1 cellular context compared by ENCODE assay signal in the genomic region with DNA sequence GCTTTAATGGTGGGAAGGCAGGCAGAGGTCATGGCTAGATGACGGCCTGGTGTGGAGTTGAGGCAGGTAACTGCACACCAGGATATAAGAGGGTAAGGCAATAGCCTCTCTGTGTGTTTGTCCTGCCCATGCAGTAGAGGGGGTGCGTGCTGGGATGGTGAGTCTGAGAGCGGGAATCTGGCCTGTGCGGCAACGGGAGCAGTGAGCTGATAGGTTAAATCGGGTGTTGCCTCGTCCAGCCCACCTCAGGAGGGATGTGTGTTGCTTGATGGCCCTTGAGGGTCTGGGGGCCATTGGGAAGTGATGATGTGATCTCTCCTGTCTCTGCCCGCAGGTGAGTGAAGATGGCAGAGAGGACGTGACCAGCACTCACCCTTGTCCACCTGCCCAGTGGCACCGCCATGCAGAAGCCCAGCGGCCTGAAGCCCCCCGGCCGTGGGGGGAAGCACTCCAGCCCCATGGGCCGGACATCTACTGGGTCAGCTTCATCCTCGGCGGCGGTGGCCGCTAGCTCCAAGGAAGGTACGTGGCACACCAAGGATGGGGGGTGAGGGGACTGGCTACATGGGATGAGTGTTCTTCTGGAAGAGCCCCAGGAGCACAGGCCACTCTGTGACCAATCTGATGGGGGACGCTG.
TF ChIP-seq lines count a peak whose summit lies in the region.

No MANE protein-coding gene starts in this region.

TF ChIP-seq in IMR-90, 13 proteins besides CTCF, POLR2A, EP300 and RAD21:
- no peak for TF ChIP-seq MAZ (IDR thresholded peaks at IDR 0.05; ENCODE audit: borderline replicate concordance, low read depth, low read length)
- TF ChIP-seq FOS (IDR thresholded peaks at IDR 0.05; ENCODE audit: low read depth, low read length) = no peak
- TF ChIP-seq RFX5 (IDR thresholded peaks at IDR 0.05; ENCODE audit: low read depth, low read length) = no peak
- TF ChIP-seq RCOR1 (IDR thresholded peaks at IDR 0.05; ENCODE audit: insufficient replicate concordance, low read length) = no peak
- no peak for TF ChIP-seq BHLHE40 (IDR thresholded peaks at IDR 0.05; ENCODE audit: low read depth, low read length)
- TF ChIP-seq, protein P1, sequence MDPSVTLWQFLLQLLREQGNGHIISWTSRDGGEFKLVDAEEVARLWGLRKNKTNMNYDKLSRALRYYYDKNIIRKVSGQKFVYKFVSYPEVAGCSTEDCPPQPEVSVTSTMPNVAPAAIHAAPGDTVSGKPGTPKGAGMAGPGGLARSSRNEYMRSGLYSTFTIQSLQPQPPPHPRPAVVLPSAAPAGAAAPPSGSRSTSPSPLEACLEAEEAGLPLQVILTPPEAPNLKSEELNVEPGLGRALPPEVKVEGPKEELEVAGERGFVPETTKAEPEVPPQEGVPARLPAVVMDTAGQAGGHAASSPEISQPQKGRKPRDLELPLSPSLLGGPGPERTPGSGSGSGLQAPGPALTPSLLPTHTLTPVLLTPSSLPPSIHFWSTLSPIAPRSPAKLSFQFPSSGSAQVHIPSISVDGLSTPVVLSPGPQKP (IDR thresholded peaks at IDR 0.05; ENCODE audit: borderline replicate concordance, low read depth, low read length) = no peak
- TF ChIP-seq, protein P2, sequence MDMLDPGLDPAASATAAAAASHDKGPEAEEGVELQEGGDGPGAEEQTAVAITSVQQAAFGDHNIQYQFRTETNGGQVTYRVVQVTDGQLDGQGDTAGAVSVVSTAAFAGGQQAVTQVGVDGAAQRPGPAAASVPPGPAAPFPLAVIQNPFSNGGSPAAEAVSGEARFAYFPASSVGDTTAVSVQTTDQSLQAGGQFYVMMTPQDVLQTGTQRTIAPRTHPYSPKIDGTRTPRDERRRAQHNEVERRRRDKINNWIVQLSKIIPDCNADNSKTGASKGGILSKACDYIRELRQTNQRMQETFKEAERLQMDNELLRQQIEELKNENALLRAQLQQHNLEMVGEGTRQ (IDR thresholded peaks at IDR 0.05; ENCODE audit: low read depth, low read length) = no peak
- TF ChIP-seq MAFK (IDR thresholded peaks at IDR 0.05; ENCODE audit: low read depth, low read length) = no peak
- no peak for TF ChIP-seq CEBPB (IDR thresholded peaks at IDR 0.05; ENCODE audit: low read depth, low read length)
- no peak for TF ChIP-seq CHD1 (IDR thresholded peaks at IDR 0.05; ENCODE audit: low read depth, low read length)
- TF ChIP-seq SMC3 (IDR thresholded peaks at IDR 0.05; ENCODE audit: low read depth, low read length) = no peak
- no peak for TF ChIP-seq NFE2L2 (IDR thresholded peaks at IDR 0.05; ENCODE audit: low read depth, low read length)
TF ChIP-seq in IMR-90: peak in this region for 0.
